15 cellular contexts compared by ENCODE assay signal in the genomic region with DNA sequence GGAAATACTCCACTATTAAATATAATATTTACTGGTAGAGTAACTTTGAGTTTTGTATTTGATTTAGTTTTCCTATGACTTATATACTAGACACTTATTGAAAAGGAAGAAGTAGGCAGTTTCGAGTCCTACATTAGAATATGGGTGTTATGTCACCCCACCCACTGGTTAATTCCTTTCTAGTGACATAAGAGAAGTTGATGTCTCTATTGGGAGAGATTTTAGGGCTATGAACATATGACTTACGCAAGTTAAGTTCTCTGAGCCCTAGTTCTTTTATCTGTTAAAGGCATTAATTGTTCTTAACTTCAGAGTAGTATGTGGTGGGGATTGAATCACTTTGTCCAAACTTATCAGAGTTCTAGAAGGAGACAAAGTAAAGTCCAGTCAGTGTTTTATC. TPM values are rescaled to one million over a fixed set of nuclear protein-coding genes. Genes with fewer than 3 reads are reported as not detected.
DNase-seq lines count a peak whose midpoint lies in the region; ATAC-seq and TF ChIP-seq lines count a peak whose summit lies in the region.
"Had no signal": no experiment of that assay in that cellular context is flagged by ENCODE, and none has a peak within 500 bp of the region (broad histone marks: within the 10 kb centered on the region; RNA-seq: fewer than 3 reads in every experiment).

No MANE protein-coding gene starts in this region.

- H3K36me3 ChIP-seq in ACC112 (ENCODE audit: insufficient read depth, low read length), result no peaks in the 10 kb centered on the region

- DNase-seq in NCI-H226 (peak; percentile 27), fibroblast of mammary gland (ENCODE audit: low read depth) (peak; percentile 90), omental fat pad (ENCODE audit: low spot score) (no peak), NCI-H510A (lab: John Stamatoyannopoulos, UW) (no peak), inferior parietal cortex (ENCODE audit: extremely low spot score) (no peak), HT-29 (ENCODE audit: low spot score) (no peak), NCI-H1105 treated with DMSO at 0.1 percent for 48 hours (lab: John Stamatoyannopoulos, UW) (no peak)
- DNase-seq: DND-41, left colon, NCI-H1048, NCI-H526 had no signal

- peaks cover 65% of the 10 kb centered on the region for H3K4me1 ChIP-seq in ACC112 (ENCODE audit: control insufficient read depth, insufficient read depth, low read length, unreplicated experiment)
- H3K4me1 ChIP-seq: parathyroid adenoma had no signal

- no peaks in the 10 kb centered on the region for H3K79me2 ChIP-seq in ACC112 (ENCODE audit: control insufficient read depth, insufficient read depth, low read length, unreplicated experiment)
- H3K79me2 ChIP-seq: parathyroid adenoma had no signal

- no peaks in the 10 kb centered on the region for H3K27me3 ChIP-seq in ACC112 (ENCODE audit: insufficient read depth, low read length)
- H3K27me3 ChIP-seq: foreskin keratinocyte had no signal

- TF ChIP-seq CTCF in fibroblast of mammary gland (conservative IDR thresholded peaks at IDR 0.05; ENCODE audit: control insufficient read depth, insufficient read depth, low read depth, low read length) (no peak), omental fat pad (IDR thresholded peaks at IDR 0.05) (no peak)

- H3K4me3 ChIP-seq in ACC112 (ENCODE audit: low read depth, low read length) (peak overlapping the region; percentile 33; the same call in 1 of the 2 replicates), fibroblast of mammary gland (ENCODE audit: control insufficient read depth, low read depth, low read length) (no peak overlapping the region)

- H2AFZ ChIP-seq in ACC112 (ENCODE audit: low read length, unreplicated experiment), result no peak overlapping the region
- H2AFZ ChIP-seq: parathyroid adenoma had no signal

- peak; percentile 58 for ATAC-seq in omental fat pad (ENCODE audit: low FRiP score)
- ATAC-seq: foreskin keratinocyte, left colon had no signal

- H3K27ac ChIP-seq in ACC112 (ENCODE audit: low read depth, low read length), result peak overlapping the region; percentile 87
- H3K27ac ChIP-seq: foreskin keratinocyte, HL-60, parathyroid adenoma had no signal

RNA-seq across cellular contexts. Expression of a gene that starts 30.5 kb away (rescaled TPM):
- 10 to 100 TPM; 24.9 to 63.9 (median 40.9) TPM for total RNA-seq in omental fat pad
- total RNA-seq in HT-29 (2014; rRNA removed; shearing (Covaris generic)), result not detected in 2 replicates

Comparison
In these comparisons a context has a peak if more than half of its experiments do, and no peak if none do; other contexts are left out.
1. DNase-seq: peak in NCI-H226 (single experiment) and fibroblast of mammary gland (single experiment); none in omental fat pad (single experiment), NCI-H510A (single experiment), inferior parietal cortex (single experiment), HT-29 (single experiment) and NCI-H1105 treated with DMSO at 0.1 percent for 48 hours (single experiment).
2. RNA of a gene that starts 30.5 kb away (total RNA-seq): 24.9 to 63.9 TPM in omental fat pad; not detected in HT-29; every median in the first group is over 10 times any median in the second.